Comparison of ENCODE assay signal across 11 cellular contexts in the genomic region with DNA sequence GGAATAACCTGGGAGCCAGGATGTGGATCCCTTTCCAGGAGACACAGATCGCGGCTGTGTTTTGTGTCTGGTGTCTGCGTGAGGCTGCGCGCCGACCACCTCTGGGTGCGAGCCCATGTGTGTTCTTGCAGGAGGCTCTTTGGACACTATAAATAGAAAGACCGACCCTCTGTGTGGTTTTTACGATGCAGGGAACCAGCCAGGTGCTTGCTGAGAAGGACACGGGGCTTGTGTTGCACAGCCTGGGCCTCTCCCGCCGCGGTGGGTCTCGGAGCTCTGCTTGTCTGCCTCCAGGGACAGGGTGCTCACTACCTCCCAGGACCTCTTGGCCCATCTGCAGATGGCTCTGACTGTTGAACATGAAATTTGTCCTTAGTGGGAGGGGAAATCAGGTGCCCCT. TPM values are rescaled to one million over a fixed set of nuclear protein-coding genes. Genes with fewer than 3 reads are reported as not detected.
DNase-seq lines count a peak whose midpoint lies in the region; ATAC-seq, FAIRE-seq and TF ChIP-seq lines count a peak whose summit lies in the region.
"Had no signal": no experiment of that assay in that cellular context is flagged by ENCODE, and none has a peak within 500 bp of the region (broad histone marks: within the 10 kb centered on the region; RNA-seq: fewer than 3 reads in every experiment).

No MANE protein-coding gene starts in this region.

- ATAC-seq in HG03571 (IDR thresholded peaks at IDR 0.05; ENCODE audit: unreplicated experiment) (no peak), GM19351 (IDR thresholded peaks at IDR 0.05; ENCODE audit: unreplicated experiment) (no peak), HG02642 (IDR thresholded peaks at IDR 0.05; ENCODE audit: poor library complexity, unreplicated experiment) (no peak)
- ATAC-seq: left cardiac atrium had no signal

- CTCF ChIA-PET in endothelial cell of umbilical vein (lab: Charles Lee), result no interaction called here
- CTCF ChIA-PET in PC-9 (lab: Charles Lee), result no interaction called here

- dilution Hi-C loops in endothelial cell of umbilical vein (cut with MboI; ENCODE audit: extremely low pct_ligation_motif_present, low sequenced_read_pairs), result no loop called here

- no peak for FAIRE-seq in endothelial cell of umbilical vein (lab: Jason Lieb, UNC)

- H3K4me3 ChIP-seq in endothelial cell of umbilical vein (replicated peaks in 1 of 3; ENCODE audit: insufficient read depth in 1 of 3, low read depth in 1 of 3, low read length in 3 of 3), result no peak overlapping the region
- H3K4me3 ChIP-seq in ovary, result peak overlapping the region; percentile 5
- H3K4me3 ChIP-seq in PC-9, result no peak overlapping the region

- H4K20me1 ChIP-seq in endothelial cell of umbilical vein (replicated peaks; ENCODE audit: control insufficient read depth, extremely low read depth, insufficient read depth, low read length) (no peaks in the 10 kb centered on the region), PC-9 (ENCODE audit: insufficient read depth) (no peaks in the 10 kb centered on the region)

- H2AFZ ChIP-seq in endothelial cell of umbilical vein (ENCODE audit: low read depth, low read length) (no peak overlapping the region), PC-9 (no peak overlapping the region)

- H3K9me3 ChIP-seq in endothelial cell of umbilical vein (replicated peaks; ENCODE audit: control insufficient read depth, insufficient read depth, low read length) (no peaks in the 10 kb centered on the region), ovary (no peaks in the 10 kb centered on the region), PC-9 (ENCODE audit: insufficient read depth, low read depth) (no peaks in the 10 kb centered on the region)

- POLR2A ChIA-PET in endothelial cell of umbilical vein (lab: Charles Lee), result no interaction called here
- POLR2A ChIA-PET in PC-9 (lab: Charles Lee; ENCODE audit: unreplicated experiment), result no interaction called here

- H3K9ac ChIP-seq in endothelial cell of umbilical vein (replicated peaks; ENCODE audit: extremely low read depth, insufficient read depth, low read length), result no peak overlapping the region

- TF ChIP-seq POLR2A in endothelial cell of umbilical vein (IDR thresholded peaks at IDR 0.05; ENCODE audit: low read depth, low read length), result no peak
- no peak for TF ChIP-seq POLR2A in ovary (IDR thresholded peaks at IDR 0.05)

- H3K79me2 ChIP-seq in endothelial cell of umbilical vein (ENCODE audit: control insufficient read depth, insufficient read depth, low read length) (no peaks in the 10 kb centered on the region), PC-9 (ENCODE audit: low read depth) (no peaks in the 10 kb centered on the region)

- BruUV-seq in endothelial cell of umbilical vein (replicated peaks; lab: Mats Ljungman, UMichigan), result no TSS peak
- no TSS peak for BruUV-seq in PC-9 (replicated peaks; lab: Mats Ljungman, UMichigan)

- H3F3A ChIP-seq in PC-9 (ENCODE audit: insufficient read depth, low read depth), result peaks cover 14% of the 10 kb centered on the region; the same call in 1 of the 2 replicates

- WGBS in ovary, 3 donors, result 7 to 16% (median 12%) methylated on average over 14 of the region's 14 CpGs

- no peak for TF ChIP-seq EP300 in ovary (IDR thresholded peaks at IDR 0.05)

- H3K9me2 ChIP-seq in PC-9 (ENCODE audit: insufficient read depth), result no peaks in the 10 kb centered on the region

- intact Hi-C loops in endothelial cell of umbilical vein (cut with micrococcal nuclease) (no loop called here), ovary (cut with DNase I) (no loop called here), PC-9 (cut with micrococcal nuclease; ENCODE audit: unreplicated experiment) (no loop called here)

- H3K36me3 ChIP-seq in endothelial cell of umbilical vein (ENCODE audit: control insufficient read depth in 2 of 2, extremely low read depth in 1 of 2, insufficient read depth in 2 of 2, low read length in 2 of 2) (no peaks in the 10 kb centered on the region), ovary (no peaks in the 10 kb centered on the region), PC-9 (ENCODE audit: low read depth) (no peaks in the 10 kb centered on the region)

- no peaks in the 10 kb centered on the region for H3K9me1 ChIP-seq in endothelial cell of umbilical vein (replicated peaks; ENCODE audit: control insufficient read depth, extremely low read depth, insufficient read depth, low read length)

- no peaks in the 10 kb centered on the region for H3K4me1 ChIP-seq in endothelial cell of umbilical vein (ENCODE audit: control insufficient read depth, extremely low read depth, insufficient read depth, low read length)
- no peaks in the 10 kb centered on the region for H3K4me1 ChIP-seq in ovary (ENCODE audit: insufficient read depth)
- H3K4me1 ChIP-seq in PC-9 (replicated peaks; ENCODE audit: insufficient read depth), result peaks cover 10% of the 10 kb centered on the region

- H3K27me3 ChIP-seq in endothelial cell of umbilical vein (ENCODE audit: control insufficient read depth in 2 of 2, insufficient read depth in 2 of 2, low read length in 2 of 2), result peaks cover 17 to 31% of the 10 kb centered on the region in 2 experiments
- no peaks in the 10 kb centered on the region for H3K27me3 ChIP-seq in ovary
- H3K27me3 ChIP-seq in PC-9 (ENCODE audit: insufficient read depth, low read depth), result peaks cover 20% of the 10 kb centered on the region; the same call in 1 of the 2 replicates

- no peak overlapping the region for H3K27ac ChIP-seq in endothelial cell of umbilical vein (ENCODE audit: insufficient read depth, low read depth, low read length)
- no peak overlapping the region for H3K27ac ChIP-seq in ovary
- no peak overlapping the region for H3K27ac ChIP-seq in PC-9

- H3K4me2 ChIP-seq in endothelial cell of umbilical vein (ENCODE audit: insufficient read depth, low read length) (no peak overlapping the region), PC-9 (no peak overlapping the region)

- peak; percentile 34 for DNase-seq in ELR (ENCODE audit: low read depth)
- DNase-seq in SK-N-DZ (ENCODE audit: low spot score), result peak; percentile 61
- DNase-seq in endothelial cell of umbilical vein (ENCODE audit: low read depth, low spot score), result no peak
- no peak for DNase-seq in ovary
- DNase-seq in PC-9, result no peak
- DNase-seq: left cardiac atrium, NCI-H1417 treated with DMSO at 0.1 percent for 48 hours, trophoblast cell had no signal

- TF ChIP-seq CTCF in endothelial cell of umbilical vein (IDR thresholded peaks at IDR 0.05; ENCODE audit: extremely low read depth in 1 of 2, insufficient read depth in 1 of 2, low read depth in 1 of 2, low read length in 2 of 2), result no peak
- TF ChIP-seq CTCF in ovary (IDR thresholded peaks at IDR 0.05), result no peak
- no peak for TF ChIP-seq CTCF in PC-9 (conservative IDR thresholded peaks at IDR 0.05)

RNA-seq across cellular contexts. Expression of a gene that starts 0.5 kb away (rescaled TPM):
- 4.4 and 5.7 TPM in 2 replicates for polyA plus RNA-seq in SK-N-DZ (2014; cell fraction: cytosol; rRNA removed)
- polyA plus RNA-seq in SK-N-DZ (2014; cell fraction: nucleus; rRNA removed), result 9.6 and 24.8 TPM in 2 replicates
- total RNA-seq in endothelial cell of umbilical vein, result 0.07 and 0.11 TPM in 2 replicates
- polyA plus RNA-seq in endothelial cell of umbilical vein, result 0.14 and 0.21 TPM in 2 replicates
- polyA plus RNA-seq in endothelial cell of umbilical vein (2011; cell fraction: cytosol; rRNA removed), result 0.12 and 0.18 TPM in 2 replicates
- polyA plus RNA-seq in endothelial cell of umbilical vein (2011; cell fraction: nucleus; rRNA removed), result 0.84 and 0.97 TPM in 2 replicates
- polyA plus RNA-seq in endothelial cell of umbilical vein (2012), result 0.10 and 0.24 TPM in 2 replicates
- polyA minus RNA-seq in endothelial cell of umbilical vein, result 0.10 TPM in 1 of 2 replicates, not detected in the other
- 0.51 TPM for polyA minus RNA-seq in endothelial cell of umbilical vein (2011; cell fraction: cytosol; rRNA and poly(A)+ RNA removed)
- 0.29 and 0.67 TPM in 2 replicates for polyA minus RNA-seq in endothelial cell of umbilical vein (2011; cell fraction: nucleus; rRNA and poly(A)+ RNA removed)
- total RNA-seq in ovary, result 1 to 10 TPM in 4 of 7 donors, under 1 TPM in 3; 0.34 to 1.5 (median 1.0) TPM
- under 1 TPM; 0.36 to 0.57 TPM for polyA plus RNA-seq in ovary
- 3.9 and 5.6 TPM in 2 replicates for total RNA-seq in PC-9 (2021)

RNA-seq across cellular contexts. Expression of a gene that starts 22.4 kb away (rescaled TPM):
- 5.1 and 7.1 TPM in 2 replicates for polyA plus RNA-seq in SK-N-DZ (2014; cell fraction: cytosol; rRNA removed)
- 16.9 and 18.5 TPM in 2 replicates for polyA plus RNA-seq in SK-N-DZ (2014; cell fraction: nucleus; rRNA removed)
- total RNA-seq in endothelial cell of umbilical vein (60.7 and 65.2 TPM in 2 replicates), ovary (10 to 100 TPM; 26.2 to 73.8 (median 59.2) TPM), PC-9 (2021) (85.8 and 100 TPM in 2 replicates)
- polyA plus RNA-seq in endothelial cell of umbilical vein (49.4 and 49.5 TPM in 2 replicates), ovary (10 to 100 TPM; 34.4 to 53.7 TPM)
- polyA plus RNA-seq in endothelial cell of umbilical vein (2011; cell fraction: cytosol; rRNA removed), result 44.1 and 47.8 TPM in 2 replicates
- polyA plus RNA-seq in endothelial cell of umbilical vein (2011; cell fraction: nucleus; rRNA removed), result 138 TPM in 2 replicates
- polyA plus RNA-seq in endothelial cell of umbilical vein (2012), result 77.9 and 85.6 TPM in 2 replicates
- polyA minus RNA-seq in endothelial cell of umbilical vein, result 37.0 and 45.8 TPM in 2 replicates
- 8.8 TPM for polyA minus RNA-seq in endothelial cell of umbilical vein (2011; cell fraction: cytosol; rRNA and poly(A)+ RNA removed)
- 20.9 and 28.4 TPM in 2 replicates for polyA minus RNA-seq in endothelial cell of umbilical vein (2011; cell fraction: nucleus; rRNA and poly(A)+ RNA removed)

RNA-seq across cellular contexts. Expression of a gene that starts 25.9 kb away (rescaled TPM):
- 1.6 and 2.3 TPM in 2 replicates for polyA plus RNA-seq in SK-N-DZ (2014; cell fraction: cytosol; rRNA removed)
- polyA plus RNA-seq in SK-N-DZ (2014; cell fraction: nucleus; rRNA removed), result 8.9 and 12.2 TPM in 2 replicates
- total RNA-seq in endothelial cell of umbilical vein (2.9 and 3.5 TPM in 2 replicates), ovary (10 to 100 TPM in 4 of 7 donors, 1 to 10 TPM in 3; 8.0 to 24.5 (median 10.5) TPM), PC-9 (2021) (34.8 and 44.2 TPM in 2 replicates)
- polyA plus RNA-seq in endothelial cell of umbilical vein (4.8 and 6.3 TPM in 2 replicates), ovary (1 to 10 TPM; 3.9 to 8.0 TPM)
- polyA plus RNA-seq in endothelial cell of umbilical vein (2011; cell fraction: cytosol; rRNA removed), result 2.0 and 2.9 TPM in 2 replicates
- 2.9 and 4.8 TPM in 2 replicates for polyA plus RNA-seq in endothelial cell of umbilical vein (2011; cell fraction: nucleus; rRNA removed)
- polyA plus RNA-seq in endothelial cell of umbilical vein (2012), result 1.5 and 3.0 TPM in 2 replicates
- polyA minus RNA-seq in endothelial cell of umbilical vein, result 1.9 and 4.0 TPM in 2 replicates
- polyA minus RNA-seq in endothelial cell of umbilical vein (2011; cell fraction: cytosol; rRNA and poly(A)+ RNA removed), result 5.8 TPM
- polyA minus RNA-seq in endothelial cell of umbilical vein (2011; cell fraction: nucleus; rRNA and poly(A)+ RNA removed), result 0.87 and 1.0 TPM in 2 replicates

RNA-seq across cellular contexts. Expression of a gene that starts 53.4 kb away (rescaled TPM):
- polyA plus RNA-seq in SK-N-DZ (2014; cell fraction: cytosol; rRNA removed), result 4.9 and 5.6 TPM in 2 replicates
- polyA plus RNA-seq in SK-N-DZ (2014; cell fraction: nucleus; rRNA removed), result 6.9 and 10.6 TPM in 2 replicates
- 21.3 and 25.6 TPM in 2 replicates for total RNA-seq in endothelial cell of umbilical vein
- polyA plus RNA-seq in endothelial cell of umbilical vein, result 3.4 and 3.5 TPM in 2 replicates
- 4.5 and 4.9 TPM in 2 replicates for polyA plus RNA-seq in endothelial cell of umbilical vein (2011; cell fraction: cytosol; rRNA removed)
- polyA plus RNA-seq in endothelial cell of umbilical vein (2011; cell fraction: nucleus; rRNA removed), result 14.1 and 16.1 TPM in 2 replicates
- 12.3 and 20.5 TPM in 2 replicates for polyA plus RNA-seq in endothelial cell of umbilical vein (2012)
- polyA minus RNA-seq in endothelial cell of umbilical vein, result 4.2 and 8.2 TPM in 2 replicates
- polyA minus RNA-seq in endothelial cell of umbilical vein (2011; cell fraction: cytosol; rRNA and poly(A)+ RNA removed), result 7.9 TPM
- polyA minus RNA-seq in endothelial cell of umbilical vein (2011; cell fraction: nucleus; rRNA and poly(A)+ RNA removed), result 7.6 and 11.5 TPM in 2 replicates
- 10 to 100 TPM in 5 of 7 donors, 1 to 10 TPM in 2; 5.0 to 31.8 (median 24.9) TPM for total RNA-seq in ovary
- polyA plus RNA-seq in ovary, result 10 to 100 TPM in 1 of 2 donors, 1 to 10 TPM in 1; 5.8 to 17.1 TPM
- total RNA-seq in PC-9 (2021), result 29.6 and 33.2 TPM in 2 replicates

Comparison
In these comparisons a context has a peak if more than half of its experiments do, and no peak if none do; other contexts are left out.
1. DNase-seq: peak in ELR (single experiment) and SK-N-DZ (single experiment); none in endothelial cell of umbilical vein (single experiment), ovary (0 of 5) and PC-9 (0 of 2).